ENCODE assay signal across 8 cellular contexts in the genomic region with DNA sequence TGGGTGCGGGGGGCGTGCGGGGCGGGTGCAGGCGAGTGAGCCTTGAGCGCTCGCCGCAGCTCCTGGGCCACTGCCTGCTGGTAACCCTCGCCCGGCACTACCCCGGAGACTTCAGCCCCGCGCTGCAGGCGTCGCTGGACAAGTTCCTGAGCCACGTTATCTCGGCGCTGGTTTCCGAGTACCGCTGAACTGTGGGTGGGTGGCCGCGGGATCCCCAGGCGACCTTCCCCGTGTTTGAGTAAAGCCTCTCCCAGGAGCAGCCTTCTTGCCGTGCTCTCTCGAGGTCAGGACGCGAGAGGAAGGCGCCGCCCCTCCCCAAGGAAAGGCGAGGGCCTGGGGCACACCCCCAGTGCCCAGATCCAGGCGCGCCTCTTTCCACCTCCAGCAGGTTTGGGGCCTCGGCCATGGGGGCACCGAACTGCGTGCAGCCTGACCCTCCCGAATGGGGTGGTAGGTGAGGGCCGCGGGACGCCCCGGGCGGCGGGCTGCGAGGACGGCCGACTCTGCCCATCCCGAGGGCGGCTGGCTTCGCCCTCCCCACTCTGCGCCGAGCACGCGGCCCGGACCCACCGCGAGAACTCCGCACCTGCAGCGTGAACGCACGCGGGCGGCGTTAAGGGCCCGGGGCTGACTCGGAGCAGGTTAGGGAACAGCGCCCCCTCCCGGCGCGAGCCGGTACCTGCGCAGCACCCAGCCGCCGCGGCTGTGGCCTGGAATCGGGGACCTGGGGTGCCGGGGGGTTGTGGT. TPM values are rescaled to one million over a fixed set of nuclear protein-coding genes. Genes with fewer than 3 reads are reported as not detected.
A peak's percentile ranks its signal among the peaks of the same experiment; 100 is the strongest.
DNase-seq lines count a peak whose midpoint lies in the region; ATAC-seq and TF ChIP-seq lines count a peak whose summit lies in the region.

No MANE protein-coding gene starts in this region.

- TF ChIP-seq CTCF in Calu3 (IDR thresholded peaks at IDR 0.05; ENCODE audit: unreplicated experiment) = peak; percentile 98
- TF ChIP-seq CTCF in activated CD8-positive, alpha-beta T cell treated with anti-CD3 and anti-CD28 coated beads for 36 hours (IDR thresholded peaks at IDR 0.05) = peak; percentile 98

- H3K36me3 Mint-ChIP-seq in Calu3 (ENCODE audit: insufficient read depth, unreplicated experiment) = peaks cover 45% of the 10 kb centered on the region
- peaks cover 9% of the 10 kb centered on the region for H3K36me3 Mint-ChIP-seq in activated CD8-positive, alpha-beta T cell treated with anti-CD3 and anti-CD28 coated beads for 36 hours (ENCODE audit: low read depth)

- POLR2A ChIA-PET in activated CD8-positive, alpha-beta T cell treated with anti-CD3 and anti-CD28 coated beads for 36 hours (lab: Charles Lee) = interaction anchor here (0.7 to 1.3 kb wide), 9 partner anchors 11 to 110 kb away, joined by 3 to 5 read pairs (median 4); no protein-coding TSS in a partner anchor

- H3K4me1 Mint-ChIP-seq in Calu3 (ENCODE audit: low read depth, unreplicated experiment) = no peaks in the 10 kb centered on the region
- peaks cover 4% of the 10 kb centered on the region for H3K4me1 Mint-ChIP-seq in activated CD8-positive, alpha-beta T cell treated with anti-CD3 and anti-CD28 coated beads for 36 hours (ENCODE audit: low read depth)

- peak overlapping the region; percentile 32 for H3K4me3 Mint-ChIP-seq in Calu3 (ENCODE audit: low read depth, unreplicated experiment)
- H3K4me3 Mint-ChIP-seq in activated CD8-positive, alpha-beta T cell treated with anti-CD3 and anti-CD28 coated beads for 36 hours = peak overlapping the region; percentile 38

- BruUV-seq in Calu3 (replicated peaks; lab: Mats Ljungman, UMichigan) = no TSS peak

- peaks cover 19% of the 10 kb centered on the region for H3K27me3 Mint-ChIP-seq in Calu3 (ENCODE audit: unreplicated experiment)
- H3K27me3 Mint-ChIP-seq in activated CD8-positive, alpha-beta T cell treated with anti-CD3 and anti-CD28 coated beads for 36 hours = peaks cover 23% of the 10 kb centered on the region

- CTCF ChIA-PET in Calu3 (lab: Charles Lee) = interaction anchor here (0.6 to 1.4 kb wide), 2 partner anchors 74 to 75 kb away, joined by 4 to 7 read pairs; no protein-coding TSS in a partner anchor
- CTCF ChIA-PET in activated CD8-positive, alpha-beta T cell treated with anti-CD3 and anti-CD28 coated beads for 36 hours (lab: Charles Lee) = interaction anchor here (0.6 to 4.1 kb wide), 30 partner anchors 10 to 118 kb away, joined by 3 to 33 read pairs (median 4); no protein-coding TSS in a partner anchor

- intact Hi-C loops in Calu3 (cut with micrococcal nuclease; ENCODE audit: unreplicated experiment) = loop anchor here (2.0 kb wide), 1 partner anchor 64 kb away; no protein-coding TSS in a partner anchor
- intact Hi-C loops in activated CD8-positive, alpha-beta T cell treated with anti-CD3 and anti-CD28 coated beads for 36 hours (cut with micrococcal nuclease) = loop anchor here (5.0 kb wide), 1 partner anchor 74 kb away; no protein-coding TSS in a partner anchor

- DNase-seq in Calu3 (peak; percentile 86), NCI-H774 (lab: John Stamatoyannopoulos, UW) (peak; percentile 31), ecto neural progenitor cell (ENCODE audit: low spot score) (peak; percentile 92), lung microvascular endothelial cell (ENCODE audit: low read depth in 2 of 2) (peak; percentile 68 to 82)
- DNase-seq in activated CD8-positive, alpha-beta T cell treated with anti-CD3 and anti-CD28 coated beads for 36 hours = peak; percentile 91
- DNase-seq in stimulated activated CD8-positive, alpha-beta memory T cell treated with anti-CD3 and anti-CD28 coated beads, Interleukin-12 subunit alpha, Interleukin-12 subunit beta, amount 100 ng/mL, for 24 hours (ENCODE audit: extremely low read depth) = peak; percentile 57

- no peaks in the 10 kb centered on the region for H3K9me3 Mint-ChIP-seq in Calu3 (ENCODE audit: low read depth, unreplicated experiment)
- no peaks in the 10 kb centered on the region for H3K9me3 Mint-ChIP-seq in activated CD8-positive, alpha-beta T cell treated with anti-CD3 and anti-CD28 coated beads for 36 hours

- peak; percentile 51 for ATAC-seq in HG03103 (IDR thresholded peaks at IDR 0.05; ENCODE audit: low read depth, unreplicated experiment)
- peak; percentile 88 for ATAC-seq in activated CD8-positive, alpha-beta T cell treated with anti-CD3 and anti-CD28 coated beads for 36 hours
- no peak for ATAC-seq in HG02610 (IDR thresholded peaks at IDR 0.05; ENCODE audit: unreplicated experiment)

- no peak overlapping the region for H3K27ac Mint-ChIP-seq in Calu3 (ENCODE audit: unreplicated experiment)
- H3K27ac Mint-ChIP-seq in activated CD8-positive, alpha-beta T cell treated with anti-CD3 and anti-CD28 coated beads for 36 hours = no peak overlapping the region

RNA-seq across cellular contexts. Expression of a gene that starts 0.8 kb away (rescaled TPM):
- total RNA-seq in Calu3 (2022) (not detected in 2 replicates), lung microvascular endothelial cell (0.65 TPM in 1 of 2 replicates, not detected in the other)
- total RNA-seq in activated CD8-positive, alpha-beta T cell treated with anti-CD3 and anti-CD28 coated beads for 36 hours = 1 to 10 TPM; 2.2 to 3.2 TPM

RNA-seq across cellular contexts. Expression of a gene that starts 4.6 kb away (rescaled TPM):
- total RNA-seq in Calu3 (2022) (not detected in 2 replicates), lung microvascular endothelial cell (not detected in 2 replicates)
- not detected for total RNA-seq in activated CD8-positive, alpha-beta T cell treated with anti-CD3 and anti-CD28 coated beads for 36 hours

RNA-seq across cellular contexts. Expression of a gene that starts 8.4 kb away (rescaled TPM):
- not detected in 2 replicates for total RNA-seq in Calu3 (2022)
- not detected for total RNA-seq in activated CD8-positive, alpha-beta T cell treated with anti-CD3 and anti-CD28 coated beads for 36 hours
- not detected in 2 replicates for total RNA-seq in lung microvascular endothelial cell

RNA-seq across cellular contexts. Expression of a gene that starts 15.3 kb away (rescaled TPM):
- not detected in 2 replicates for total RNA-seq in Calu3 (2022)
- not detected for total RNA-seq in activated CD8-positive, alpha-beta T cell treated with anti-CD3 and anti-CD28 coated beads for 36 hours
- not detected in 2 replicates for total RNA-seq in lung microvascular endothelial cell

RNA-seq across cellular contexts. Expression of a gene that starts 28.6 kb away (rescaled TPM):
- total RNA-seq in Calu3 (2022) = not detected in 2 replicates
- not detected for total RNA-seq in activated CD8-positive, alpha-beta T cell treated with anti-CD3 and anti-CD28 coated beads for 36 hours
- not detected in 2 replicates for total RNA-seq in lung microvascular endothelial cell

Comparison
In these comparisons a context has a peak if more than half of its experiments do, and no peak if none do; other contexts are left out.
1. DNase-seq: peak in every context shown above with its lines; median percentile 92 in ecto neural progenitor cell; 91 in activated CD8-positive, alpha-beta T cell treated with anti-CD3 and anti-CD28 coated beads for 36 hours; 86 in Calu3; 75 in lung microvascular endothelial cell; 57 in stimulated activated CD8-positive, alpha-beta memory T cell treated with anti-CD3 and anti-CD28 coated beads, Interleukin-12 subunit alpha, Interleukin-12 subunit beta, amount 100 ng/mL, for 24 hours; 31 in NCI-H774.